ENCODE assay signal across 1 cellular context in the genomic region with DNA sequence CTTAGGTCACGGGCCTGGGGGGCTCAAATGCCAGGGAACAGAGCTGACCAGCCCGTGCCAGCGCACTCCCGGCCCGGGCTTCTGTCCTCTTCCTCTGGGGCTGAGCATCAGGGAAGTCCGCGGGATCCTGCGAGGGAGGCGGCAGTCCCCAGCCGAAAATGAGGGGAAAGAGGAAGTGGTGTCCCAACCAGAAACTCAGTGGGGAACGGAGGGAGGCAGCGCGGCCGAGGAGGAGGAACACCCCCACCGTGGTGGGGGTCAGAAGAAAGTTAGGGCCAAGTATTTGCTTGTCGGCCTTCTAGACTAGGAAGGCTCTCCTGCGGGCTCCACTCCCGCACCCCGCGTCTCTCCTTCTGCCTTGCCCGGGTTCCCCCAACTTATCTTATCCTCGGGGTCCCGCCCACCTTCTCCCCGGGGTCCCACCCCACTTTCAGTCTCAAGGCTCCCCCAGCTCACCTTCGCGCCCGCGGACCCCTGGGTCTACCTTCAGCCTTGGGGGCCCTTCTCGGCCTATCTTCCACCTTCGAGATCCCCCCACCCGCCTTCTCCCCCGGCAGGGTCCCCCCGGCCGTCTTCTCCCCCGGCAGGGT.
TF ChIP-seq lines count a peak whose summit lies in the region.

No MANE protein-coding gene starts in this region.

TF ChIP-seq in GM12878, 131 proteins besides CTCF, POLR2A, EP300 and RAD21 (continued from another document):
- TF ChIP-seq, protein P1, sequence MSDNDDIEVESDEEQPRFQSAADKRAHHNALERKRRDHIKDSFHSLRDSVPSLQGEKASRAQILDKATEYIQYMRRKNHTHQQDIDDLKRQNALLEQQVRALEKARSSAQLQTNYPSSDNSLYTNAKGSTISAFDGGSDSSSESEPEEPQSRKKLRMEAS (IDR thresholded peaks at IDR 0.05; ENCODE audit: low read depth, low read length): no peak
- no peak for TF ChIP-seq RAD51 (IDR thresholded peaks at IDR 0.05)
- no peak for TF ChIP-seq CBFB (IDR thresholded peaks at IDR 0.05; ENCODE audit: low read depth)
